Comparison of ENCODE assay signal across 22 cellular contexts in the genomic region with DNA sequence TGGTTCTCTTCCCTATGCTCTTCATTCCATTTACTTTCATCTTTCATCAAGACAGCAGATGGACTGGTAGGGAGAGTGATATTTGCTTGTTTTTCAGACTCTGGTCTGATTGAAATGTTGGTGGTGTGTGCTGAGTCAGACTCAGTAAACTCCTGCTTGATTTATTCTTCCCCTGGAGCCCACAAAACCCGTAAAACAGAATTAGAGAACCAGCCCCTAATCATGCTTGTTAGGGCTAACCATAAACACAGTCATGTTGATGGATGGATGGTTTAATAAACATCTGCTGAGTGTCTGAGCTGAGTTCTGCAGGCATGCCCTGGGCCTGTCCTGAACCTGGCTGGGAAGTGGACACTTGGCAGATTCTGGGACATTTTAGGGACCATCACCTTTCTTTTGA. TPM values are rescaled to one million over a fixed set of nuclear protein-coding genes. Genes with fewer than 3 reads are reported as not detected.
DNase-seq lines count a peak whose midpoint lies in the region; ATAC-seq, FAIRE-seq and TF ChIP-seq lines count a peak whose summit lies in the region.
"Had no signal": no experiment of that assay in that cellular context is flagged by ENCODE, and none has a peak within 500 bp of the region (broad histone marks: within the 10 kb centered on the region; RNA-seq: fewer than 3 reads in every experiment).

No MANE protein-coding gene starts in this region.

- no peak overlapping the region for H3K4me3 ChIP-seq in IMR-90 (ENCODE audit: insufficient read depth, low read depth, low read length)
- H3K4me3 ChIP-seq in mesodermal cell (ENCODE audit: extremely low read depth, insufficient read depth, low read length, poor library complexity, severe bottlenecking): no peak overlapping the region
- H3K4me3 ChIP-seq: GM23338, heart left ventricle, lower lobe of right lung, right atrium auricular region, SJSA1, thoracic aorta had no signal

- no peak overlapping the region for H4K8ac ChIP-seq in IMR-90 (ENCODE audit: low read depth in 2 of 2, low read length in 2 of 2)

- H3K18ac ChIP-seq in IMR-90 (ENCODE audit: low read depth, low read length): peak overlapping the region; percentile 87

- H3K4me2 ChIP-seq in IMR-90 (ENCODE audit: low read depth, low read length): no peak overlapping the region
- H3K4me2 ChIP-seq: GM23338 had no signal

- 0 out of 2 replicates have a peak overlapping the region, but pooled peaks have one; percentile 68 for H4K5ac ChIP-seq in IMR-90 (ENCODE audit: low read depth, low read length)

- no peak overlapping the region; the same call in 1 of the 2 replicates for H4K91ac ChIP-seq in IMR-90 (ENCODE audit: insufficient read depth, low read depth, low read length)

- H3K27me3 Mint-ChIP-seq in Calu3 (ENCODE audit: unreplicated experiment): no peaks in the 10 kb centered on the region

- FAIRE-seq in TTC549 (lab: Jason Lieb, UNC): peak; percentile 99
- FAIRE-seq: colon had no signal

- H3K9me3 ChIP-seq in IMR-90 (ENCODE audit: control insufficient read depth, insufficient read depth, low read length): no peaks in the 10 kb centered on the region
- H3K9me3 ChIP-seq in mesodermal cell (ENCODE audit: control insufficient read depth, low read length): no peaks in the 10 kb centered on the region
- H3K9me3 ChIP-seq: lower lobe of right lung, SJSA1, thoracic aorta had no signal

- dilution Hi-C loops in IMR-90 (cut with HindIII; ENCODE audit: low sequenced_read_pairs, unreplicated experiment): no loop called here

- ATAC-seq in IMR-90 (ENCODE audit: low read depth) (peak; percentile 49), HG03139 (IDR thresholded peaks at IDR 0.05; ENCODE audit: unreplicated experiment) (no peak)
- ATAC-seq: GM23338; heart left ventricle; lower lobe of right lung; stimulated activated effector memory CD8-positive, alpha-beta T cell treated with anti-CD3 and anti-CD28 coated beads, Interleukin-12 subunit alpha, Interleukin-12 subunit beta, amount 100 ng/mL, for 72 hours had no signal

- no peaks in the 10 kb centered on the region for H3K79me1 ChIP-seq in IMR-90 (ENCODE audit: low read depth in 1 of 2, low read length in 2 of 2)

- TF ChIP-seq CTCF in IMR-90 (conservative IDR thresholded peaks at IDR 0.05; ENCODE audit: low read depth, low read length) (no peak), Calu3 (IDR thresholded peaks at IDR 0.05; ENCODE audit: unreplicated experiment) (no peak)

- peaks cover 3% of the 10 kb centered on the region for H3K27me3 ChIP-seq in IMR-90 (ENCODE audit: control insufficient read depth, insufficient read depth, low read length)
- H3K27me3 ChIP-seq: brain microvascular endothelial cell, heart left ventricle, right atrium auricular region had no signal

- BruUV-seq in IMR-90 (replicated peaks; lab: Mats Ljungman, UMichigan) (no TSS peak), Calu3 (replicated peaks; lab: Mats Ljungman, UMichigan) (no TSS peak)

- no peak overlapping the region for H3K27ac ChIP-seq in IMR-90 (ENCODE audit: insufficient read depth, low read length)
- peak overlapping the region; percentile 1 for H3K27ac ChIP-seq in mesodermal cell (ENCODE audit: low read depth, low read length, severe bottlenecking)
- H3K27ac ChIP-seq: brain microvascular endothelial cell, heart left ventricle, lower lobe of right lung, right atrium auricular region, SJSA1, thoracic aorta had no signal

- no peak overlapping the region for H3K56ac ChIP-seq in IMR-90 (ENCODE audit: extremely low read depth, insufficient read depth, low read length)

- no peak overlapping the region for H2AFZ ChIP-seq in IMR-90 (replicated peaks; ENCODE audit: low read length, poor library complexity)
- H2AFZ ChIP-seq: GM23338 had no signal

- no peak overlapping the region for H2AK9ac ChIP-seq in IMR-90 (replicated peaks; ENCODE audit: low read depth, low read length, poor library complexity)

- in situ Hi-C loops in IMR-90 (cut with MboI; ENCODE audit: low sequenced_read_pairs): no loop called here

- H2BK5ac ChIP-seq in IMR-90 (ENCODE audit: low read depth, low read length, poor library complexity, severe bottlenecking): no peak overlapping the region

- no peaks in the 10 kb centered on the region for H3K36me3 Mint-ChIP-seq in Calu3 (ENCODE audit: insufficient read depth, unreplicated experiment)
- H3K36me3 Mint-ChIP-seq: activated naive CD8-positive, alpha-beta T cell; CD8-positive, alpha-beta memory T cell; immature natural killer cell; stimulated activated effector memory CD8-positive, alpha-beta T cell treated with anti-CD3 and anti-CD28 coated beads, Interleukin-12 subunit alpha, Interleukin-12 subunit beta, amount 100 ng/mL, for 72 hours had no signal

- CTCF ChIA-PET in IMR-90 (lab: Yijun Ruan, JAX) (no interaction called here), Calu3 (lab: Charles Lee) (interaction anchor here (0.6 kb wide), 2 partner anchors 26 to 244 kb away, joined by 3 read pairs; no protein-coding TSS in a partner anchor)

- H3K9me3 Mint-ChIP-seq in Calu3 (ENCODE audit: low read depth, unreplicated experiment): no peaks in the 10 kb centered on the region
- H3K9me3 Mint-ChIP-seq: GM23338; immature natural killer cell; stimulated activated effector memory CD8-positive, alpha-beta T cell treated with anti-CD3 and anti-CD28 coated beads, Interleukin-12 subunit alpha, Interleukin-12 subunit beta, amount 100 ng/mL, for 72 hours had no signal

- peak overlapping the region; percentile 82; the same call in 1 of the 2 replicates for H3K4ac ChIP-seq in IMR-90 (ENCODE audit: low read depth, low read length)

- TF ChIP-seq POLR2A in IMR-90 (IDR thresholded peaks at IDR 0.05; ENCODE audit: low read depth, low read length): no peak

- peaks cover 6% of the 10 kb centered on the region for H3K4me1 ChIP-seq in IMR-90 (ENCODE audit: control insufficient read depth, insufficient read depth, low read length)
- H3K4me1 ChIP-seq in mesodermal cell (ENCODE audit: control insufficient read depth, insufficient read depth, low read length, poor library complexity, severe bottlenecking): peaks cover 6% of the 10 kb centered on the region
- H3K4me1 ChIP-seq: lower lobe of right lung had no signal

- H3K23ac ChIP-seq in IMR-90 (ENCODE audit: low read depth, low read length): no peak overlapping the region

- POLR2A ChIA-PET in IMR-90 (lab: Charles Lee; ENCODE audit: unreplicated experiment): no interaction called here

- no peak overlapping the region for H3K4me3 Mint-ChIP-seq in Calu3 (ENCODE audit: low read depth, unreplicated experiment)
- H3K4me3 Mint-ChIP-seq: activated naive CD8-positive, alpha-beta T cell; CD8-positive, alpha-beta memory T cell; GM23338; immature natural killer cell; stimulated activated effector memory CD8-positive, alpha-beta T cell treated with anti-CD3 and anti-CD28 coated beads, Interleukin-12 subunit alpha, Interleukin-12 subunit beta, amount 100 ng/mL, for 72 hours had no signal

- H2BK20ac ChIP-seq in IMR-90 (ENCODE audit: low read depth, low read length): 0 out of 2 replicates have a peak overlapping the region, but pooled peaks have one; percentile 6

- peaks cover 25% of the 10 kb centered on the region for H3K4me1 Mint-ChIP-seq in Calu3 (ENCODE audit: low read depth, unreplicated experiment)
- H3K4me1 Mint-ChIP-seq: CD8-positive, alpha-beta memory T cell; immature natural killer cell; stimulated activated effector memory CD8-positive, alpha-beta T cell treated with anti-CD3 and anti-CD28 coated beads, Interleukin-12 subunit alpha, Interleukin-12 subunit beta, amount 100 ng/mL, for 72 hours had no signal

- H3K27ac Mint-ChIP-seq in Calu3 (ENCODE audit: unreplicated experiment): no peak overlapping the region
- H3K27ac Mint-ChIP-seq: activated naive CD8-positive, alpha-beta T cell; CD8-positive, alpha-beta memory T cell; GM23338; immature natural killer cell; stimulated activated effector memory CD8-positive, alpha-beta T cell treated with anti-CD3 and anti-CD28 coated beads, Interleukin-12 subunit alpha, Interleukin-12 subunit beta, amount 100 ng/mL, for 72 hours had no signal

- H3K9ac ChIP-seq in IMR-90 (ENCODE audit: low read depth, low read length): no peak overlapping the region

- no peak overlapping the region for H2AK5ac ChIP-seq in IMR-90 (ENCODE audit: low read depth, low read length)

- H3K36me3 ChIP-seq in IMR-90 (ENCODE audit: control insufficient read depth, insufficient read depth, low read length) (no peaks in the 10 kb centered on the region), mesodermal cell (ENCODE audit: control insufficient read depth, insufficient read depth, low read length) (no peaks in the 10 kb centered on the region)
- H3K36me3 ChIP-seq: brain microvascular endothelial cell, heart left ventricle, lower lobe of right lung, right atrium auricular region, SJSA1, thoracic aorta had no signal

- no peaks in the 10 kb centered on the region for H3K9me1 ChIP-seq in IMR-90 (ENCODE audit: insufficient read depth, low read length)

- H2BK120ac ChIP-seq in IMR-90 (ENCODE audit: low read depth, low read length): peak overlapping the region; percentile 86

- intact Hi-C loops in IMR-90 (cut with micrococcal nuclease): no loop called here
- intact Hi-C loops in Calu3 (cut with micrococcal nuclease; ENCODE audit: unreplicated experiment): loop anchor here (5.0 kb wide), 1 partner anchor 33 kb away; no protein-coding TSS in a partner anchor

- DNase-seq in EH (ENCODE audit: low read depth) (peak; percentile 15), IMR-90 (peak; percentile 12), Calu3 (no peak), anterior cingulate cortex (lab: John Stamatoyannopoulos, UW) (no peak), NK-92 (lab: John Stamatoyannopoulos, UW; ENCODE audit: unreplicated experiment) (no peak)
- DNase-seq: activated CD8-positive, alpha-beta memory T cell treated with anti-CD3 and anti-CD28 coated beads for 24 hours; brain microvascular endothelial cell; CD8-positive, alpha-beta memory T cell; heart left ventricle; immature natural killer cell; lower lobe of right lung; NCI-H446 had no signal

- no peak overlapping the region for H2BK15ac ChIP-seq in IMR-90 (ENCODE audit: low read depth, low read length)

- no CpG with 5 or more reads among the region's 1 CpG for WGBS in IMR-90 (ENCODE audit: extremely low coverage in 2 of 2, insufficient read length in 1 of 2), 2 experiments
- WGBS in mesodermal cell (ENCODE audit: insufficient coverage in 2 of 2), 2 experiments: no CpG with 5 or more reads among the region's 1 CpG

- no peak overlapping the region for H3K14ac ChIP-seq in IMR-90 (replicated peaks; ENCODE audit: low read depth, low read length)

- H4K20me1 ChIP-seq in IMR-90 (ENCODE audit: insufficient read depth, low read length): no peaks in the 10 kb centered on the region

- TF ChIP-seq RAD21 in IMR-90 (IDR thresholded peaks at IDR 0.05; ENCODE audit: low read length): no peak

TF ChIP-seq in IMR-90, 13 proteins besides CTCF, POLR2A, EP300 and RAD21 (continues in another document):
- TF ChIP-seq FOS (IDR thresholded peaks at IDR 0.05; ENCODE audit: low read depth, low read length): no peak
- no peak for TF ChIP-seq MAZ (IDR thresholded peaks at IDR 0.05; ENCODE audit: borderline replicate concordance, low read depth, low read length)

RNA-seq across cellular contexts. Expression of gene NOS1AP, which starts 24.8 kb away (rescaled TPM):
- under 0.01 and 0.18 TPM in 2 replicates for total RNA-seq in IMR-90 (2012; rRNA removed)
- 0.19 and 0.20 TPM in 2 replicates for polyA plus RNA-seq in IMR-90 (2012; rRNA removed)
- polyA plus RNA-seq in IMR-90 (2012; cell fraction: cytosol; rRNA removed): 0.09 and 0.11 TPM in 2 replicates
- 0.25 and 0.51 TPM in 2 replicates for polyA plus RNA-seq in IMR-90 (2012; cell fraction: nucleus; rRNA removed; ENCODE audit: low replicate concordance)
- polyA plus RNA-seq in mesodermal cell (2013, experiment 1 of 2): 3.3 TPM
- polyA plus RNA-seq in mesodermal cell (2013, experiment 2 of 2): 2.9 TPM
- 6.7 and 9.9 TPM in 2 replicates for total RNA-seq in Calu3 (2022)
- total RNA-seq: SJSA1 had no signal
- polyA plus RNA-seq: CD8-positive, alpha-beta memory T cell; immature natural killer cell had no signal

Comparison
In these comparisons a context has a peak if more than half of its experiments do, and no peak if none do; other contexts are left out.
1. DNase-seq: peak in EH (single experiment) and IMR-90 (single experiment); none in Calu3 (single experiment), anterior cingulate cortex (0 of 58) and NK-92 (single experiment).